Comparison of ENCODE assay signal across 1 cellular context in genomic region chr15:45457641-45458539, GRCh38.
TF ChIP-seq lines count a peak whose summit lies in the region.

No MANE protein-coding gene starts in this region.

TF ChIP-seq in GM23338, 12 proteins besides CTCF, POLR2A, EP300 and RAD21 (continued from another document):
- no peak for TF ChIP-seq REST (IDR thresholded peaks at IDR 0.05; ENCODE audit: unreplicated experiment)
- TF ChIP-seq STAT1 (IDR thresholded peaks at IDR 0.05; ENCODE audit: unreplicated experiment), result no peak
- TF ChIP-seq ZNF114 (CRISPR knock-in tag; IDR thresholded peaks at IDR 0.05), result no peak
- no peak for TF ChIP-seq NANOG (IDR thresholded peaks at IDR 0.05; ENCODE audit: borderline replicate concordance)
